7 cellular contexts compared by ENCODE assay signal in genomic region chr9:34629492-34629809, GRCh38. TPM values are rescaled to one million over a fixed set of nuclear protein-coding genes. Genes with fewer than 3 reads are reported as not detected.
A peak's percentile ranks its signal among the peaks of the same experiment; 100 is the strongest.
DNase-seq lines count a peak whose midpoint lies in the region; ATAC-seq and TF ChIP-seq lines count a peak whose summit lies in the region.

No MANE protein-coding gene starts in this region.

- H3K4me1 ChIP-seq in H9 (ENCODE audit: insufficient read depth, low read length) (no peaks in the 10 kb centered on the region), esophagus (ENCODE audit: control insufficient read depth in 2 of 2, insufficient read depth in 2 of 2, low read length in 1 of 2) (peaks cover 3 to 9% of the 10 kb centered on the region in 2 donors), psoas muscle (peaks cover 8% of the 10 kb centered on the region)

- H3K9ac ChIP-seq in H9 (ENCODE audit: extremely low read depth, insufficient read length, low read length) (no peak overlapping the region), SU-DHL-6 (ENCODE audit: low read length) (no peak overlapping the region)

- H3K9me3 ChIP-seq in H9 (ENCODE audit: control insufficient read depth, low read depth, low read length) (no peaks in the 10 kb centered on the region), SU-DHL-6 (ENCODE audit: insufficient read depth, low read length) (no peaks in the 10 kb centered on the region), esophagus (ENCODE audit: control insufficient read depth in 2 of 2, insufficient read depth in 1 of 2, low read depth in 1 of 2, low read length in 1 of 2) (no peaks in the 10 kb centered on the region), psoas muscle (no peaks in the 10 kb centered on the region)

- no peak overlapping the region for H2BK120ac ChIP-seq in H9 (ENCODE audit: low read depth, low read length, poor library complexity, severe bottlenecking)

- H3K23me2 ChIP-seq in H9 (ENCODE audit: insufficient read length, low read depth, low read length, poor library complexity, severe bottlenecking) = peaks cover 13% of the 10 kb centered on the region

- H3K27ac Mint-ChIP-seq in H9 = no peak overlapping the region

- H3F3A ChIP-seq in SU-DHL-6 (ENCODE audit: insufficient read depth) = peaks cover 11% of the 10 kb centered on the region

- no peak overlapping the region for H3K56ac ChIP-seq in H9 (ENCODE audit: insufficient read length, low read depth, low read length)

- no peak overlapping the region for H4K91ac ChIP-seq in H9 (ENCODE audit: insufficient read length, low read depth, low read length)

- no peak for TF ChIP-seq CTCF in H9 (conservative IDR thresholded peaks at IDR 0.05)
- TF ChIP-seq CTCF in SU-DHL-6 (IDR thresholded peaks at IDR 0.05; ENCODE audit: insufficient read depth, low read length, poor library complexity, severe bottlenecking) = no peak
- no peak for TF ChIP-seq CTCF in psoas muscle (IDR thresholded peaks at IDR 0.05)

- H3T11ph ChIP-seq in H9 (ENCODE audit: low read length) = no peak overlapping the region

- H3K36me3 Mint-ChIP-seq in H9 (ENCODE audit: insufficient read depth in 1 of 3, low read depth in 3 of 3) = peaks cover 0 to 1% (median 0%) of the 10 kb centered on the region in 3 experiments; a peak in 3 of 7 replicates

- no peak overlapping the region for H4K8ac ChIP-seq in H9 (replicated peaks; ENCODE audit: insufficient read length, low read depth, low read length)

- H2BK15ac ChIP-seq in H9 (ENCODE audit: low read depth, low read length) = no peak overlapping the region

- H3K27me3 ChIP-seq in H9 (ENCODE audit: insufficient read depth, low read length) (peaks cover 56% of the 10 kb centered on the region), SU-DHL-6 (ENCODE audit: low read length) (0 out of 2 replicates have a peak, but pooled peaks cover 3% of the 10 kb centered on the region), esophagus (ENCODE audit: control insufficient read depth in 1 of 2, insufficient read depth in 2 of 2, low read length in 2 of 2) (peaks cover 0 to 23% of the 10 kb centered on the region in 2 donors), psoas muscle (ENCODE audit: insufficient read depth in 3 of 3, low read length in 2 of 3) (peaks cover 0 to 57% (median 27%) of the 10 kb centered on the region in 3 donors)

- H3K23ac ChIP-seq in H9 (ENCODE audit: insufficient read length, low read depth, low read length) = no peak overlapping the region

- no peak overlapping the region for H4K5ac ChIP-seq in H9 (ENCODE audit: insufficient read length, low read depth, low read length)

- H3K4me3 Mint-ChIP-seq in H9 = peak overlapping the region; percentile 64 to 86

- peak overlapping the region; percentile 58 for H3K4me2 ChIP-seq in H9 (ENCODE audit: insufficient read depth, insufficient read length, low read length)
- H3K4me2 ChIP-seq in SU-DHL-6 (ENCODE audit: low read depth, low read length, poor library complexity, severe bottlenecking) = peak overlapping the region; percentile 40

- H3K79me2 ChIP-seq in H9 (ENCODE audit: insufficient read depth, low read length) (no peaks in the 10 kb centered on the region), SU-DHL-6 (ENCODE audit: insufficient read depth, low read length) (no peaks in the 10 kb centered on the region)

- no peak overlapping the region for H2AK5ac ChIP-seq in H9 (ENCODE audit: insufficient read length, low read length)

- ATAC-seq in psoas muscle (no peak), GM21737 (IDR thresholded peaks at IDR 0.05; ENCODE audit: unreplicated experiment) (no peak)

- no peak overlapping the region for H3K14ac ChIP-seq in H9 (ENCODE audit: insufficient read depth, low read length)

- H3K79me1 ChIP-seq in H9 (ENCODE audit: insufficient read depth, low read depth, low read length, poor library complexity, severe bottlenecking) = no peaks in the 10 kb centered on the region

- H2BK20ac ChIP-seq in H9 (ENCODE audit: low read depth, low read length, poor library complexity, severe bottlenecking) = no peak overlapping the region

- H3K4ac ChIP-seq in H9 (ENCODE audit: low read depth, low read length) = no peak overlapping the region

- H2BK12ac ChIP-seq in H9 (ENCODE audit: insufficient read length, low read depth, low read length) = no peak overlapping the region

- H3K4me3 ChIP-seq in SU-DHL-6 (ENCODE audit: insufficient read depth, low read length, poor library complexity, severe bottlenecking) (no peak overlapping the region), esophagus (ENCODE audit: low read depth in 1 of 2, low read length in 2 of 2) (peak overlapping the region; percentile 10 to 35), psoas muscle (peak overlapping the region; percentile 64)

- H3K27ac ChIP-seq in H9 (ENCODE audit: insufficient read length, low read depth, low read length) = no peak overlapping the region
- H3K27ac ChIP-seq in SU-DHL-6 (ENCODE audit: low read depth, low read length) = no peak overlapping the region
- H3K27ac ChIP-seq in esophagus (ENCODE audit: low read depth in 2 of 2, low read length in 1 of 2) = no peak overlapping the region
- no peak overlapping the region for H3K27ac ChIP-seq in psoas muscle

- H3K9me3 Mint-ChIP-seq in H9 = peaks cover 0 to 6% of the 10 kb centered on the region in 2 experiments; a peak in 3 of 5 replicates

- H2AFZ ChIP-seq in H9 (ENCODE audit: low read length) (no peak overlapping the region), SU-DHL-6 (ENCODE audit: low read depth, low read length, severe bottlenecking) (no peak overlapping the region)

- DNase-seq in H9 (no peak), psoas muscle (no peak), cortex of kidney (lab: John Stamatoyannopoulos, UW) (no peak), nucleus accumbens (lab: John Stamatoyannopoulos, UW) (no peak)

- peaks cover 83% of the 10 kb centered on the region for H3K27me3 Mint-ChIP-seq in H9 (ENCODE audit: low read depth)

- no peaks in the 10 kb centered on the region for H3K36me3 ChIP-seq in SU-DHL-6 (ENCODE audit: low read length)
- no peaks in the 10 kb centered on the region for H3K36me3 ChIP-seq in esophagus (ENCODE audit: control insufficient read depth in 2 of 2, insufficient read depth in 2 of 2, low read length in 1 of 2)
- H3K36me3 ChIP-seq in psoas muscle (ENCODE audit: insufficient read depth in 1 of 2, low read depth in 1 of 2) = no peaks in the 10 kb centered on the region

- no peak overlapping the region for H3K18ac ChIP-seq in H9 (ENCODE audit: insufficient read length, low read depth, low read length)

- intact Hi-C loops in psoas muscle (cut with DNase I) = no loop called here

- H3K9me2 ChIP-seq in SU-DHL-6 (replicated peaks; ENCODE audit: insufficient read depth, low read length) = no peaks in the 10 kb centered on the region

- WGBS in H9 (ENCODE audit: extremely low coverage, insufficient read length, low lambda C conversion rate) = no CpG with 5 or more reads among the region's 4 CpGs
- 23 to 34% methylated on average over 4 of the region's 4 CpGs for WGBS in esophagus, 2 donors
- 30 to 42% (median 30%) methylated on average over 4 of the region's 4 CpGs for WGBS in psoas muscle, 3 donors

- peaks cover 17 to 38% of the 10 kb centered on the region in 2 experiments for H3K4me1 Mint-ChIP-seq in H9

- H2BK5ac ChIP-seq in H9 (ENCODE audit: insufficient read length, low read length) = no peak overlapping the region

- H4K20me1 ChIP-seq in H9 (ENCODE audit: control insufficient read depth, insufficient read depth, insufficient read length) (no peaks in the 10 kb centered on the region), SU-DHL-6 (ENCODE audit: low read depth, low read length) (no peaks in the 10 kb centered on the region)

RNA-seq across cellular contexts. Expression of gene ARID3C, which starts 0.6 kb away (rescaled TPM):
- not detected in 2 replicates for total RNA-seq in H9 (2021)
- not detected for polyA plus RNA-seq in esophagus
- under 1 TPM in 1 of 4 donors, not detected in 3; 0.16 TPM for total RNA-seq in psoas muscle
- not detected for polyA plus RNA-seq in psoas muscle

RNA-seq across cellular contexts. Expression of gene SIGMAR1, which starts 8.1 kb away (rescaled TPM):
- 68.2 and 68.3 TPM in 2 replicates for total RNA-seq in H9 (2021)
- polyA plus RNA-seq in esophagus = 10 to 100 TPM; 42.1 to 68.5 TPM
- total RNA-seq in psoas muscle = 10 to 100 TPM; 13.0 to 16.5 (median 13.8) TPM
- polyA plus RNA-seq in psoas muscle = 10 to 100 TPM; 13.8 to 50.1 (median 20.1) TPM

RNA-seq across cellular contexts. Expression of gene DCTN3, which starts 9.2 kb away (rescaled TPM):
- total RNA-seq in H9 (2021) (35.2 and 40.0 TPM in 2 replicates), psoas muscle (100 to 1,000 TPM in 2 of 4 donors, 10 to 100 TPM in 2; 79.4 to 109 (median 93.8) TPM)
- polyA plus RNA-seq in esophagus (100 to 1,000 TPM in 1 of 2 donors, 10 to 100 TPM in 1; 44.4 to 112 TPM), psoas muscle (10 to 100 TPM; 52.7 to 96.5 (median 95.8) TPM)

RNA-seq across cellular contexts. Expression of gene GALT, which starts 17.0 kb away (rescaled TPM):
- total RNA-seq in H9 (2021) (39.2 and 41.5 TPM in 2 replicates), psoas muscle (10 to 100 TPM; 16.5 to 40.6 (median 27.1) TPM)
- polyA plus RNA-seq in esophagus (10 to 100 TPM; 16.6 to 27.3 TPM), psoas muscle (10 to 100 TPM in 2 of 3 donors, 1 to 10 TPM in 1; 9.5 to 17.7 (median 15.7) TPM)

RNA-seq across cellular contexts. Expression of gene RPP25L, which starts 17.6 kb away (rescaled TPM):
- 16.4 and 17.2 TPM in 2 replicates for total RNA-seq in H9 (2021)
- polyA plus RNA-seq in esophagus = 10 to 100 TPM; 23.0 to 32.2 TPM
- 10 to 100 TPM; 63.1 to 84.7 (median 68.3) TPM for total RNA-seq in psoas muscle
- 100 to 1,000 TPM in 1 of 3 donors, 10 to 100 TPM in 2; 58.5 to 124 (median 70.1) TPM for polyA plus RNA-seq in psoas muscle
